In genomic region chr1:119367332-119368124, GRCh38 we compare ENCODE assay signal across 8 cellular contexts. TPM values are rescaled to one million over a fixed set of nuclear protein-coding genes. Genes with fewer than 3 reads are reported as not detected.
DNase-seq lines count a peak whose midpoint lies in the region; ATAC-seq lines count a peak whose summit lies in the region.

No MANE protein-coding gene starts in this region.

- H3K9me3 Mint-ChIP-seq in stimulated activated naive B cell treated with anti-CD40 and anti-IgM and Interleukin-4, amounts not matched to agents 10 μg/mL and 1 μg/mL and 100 μg/mL, for 72 hours = no peaks in the 10 kb centered on the region

- ATAC-seq in HG02885 (IDR thresholded peaks at IDR 0.05; ENCODE audit: poor library complexity, unreplicated experiment) (peak; percentile 48), left cardiac atrium (peak; percentile 49 to 50), HG03139 (IDR thresholded peaks at IDR 0.05; ENCODE audit: unreplicated experiment) (no peak)
- peak; percentile 71 to 72 for ATAC-seq in stimulated activated naive B cell treated with anti-CD40 and anti-IgM and Interleukin-4, amounts not matched to agents 10 μg/mL and 1 μg/mL and 100 μg/mL, for 72 hours (replicated peaks)

- no peak overlapping the region for H3K4me3 Mint-ChIP-seq in stimulated activated naive B cell treated with anti-CD40 and anti-IgM and Interleukin-4, amounts not matched to agents 10 μg/mL and 1 μg/mL and 100 μg/mL, for 72 hours

- DNase-seq in DMS114 treated with DMSO at 0.1 percent for 48 hours (lab: John Stamatoyannopoulos, UW; ENCODE audit: unreplicated experiment) (peak; percentile 34), SKM-1 treated with dmso at 0.1 percent for 144 hours (lab: John Stamatoyannopoulos, UW; ENCODE audit: unreplicated experiment) (peak; percentile 23), left cardiac atrium (no peak), islet precursor cell (no peak)
- no peak for DNase-seq in stimulated activated naive B cell treated with anti-CD40 and anti-IgM and Interleukin-4, amounts not matched to agents 10 μg/mL and 1 μg/mL and 100 μg/mL, for 72 hours
- DNase-seq in activated T-cell treated with anti-CD3 and anti-CD28 coated beads, Interleukin-2, amount 50 U/mL, for 1 hour = no peak

- no peaks in the 10 kb centered on the region for H3K4me1 Mint-ChIP-seq in stimulated activated naive B cell treated with anti-CD40 and anti-IgM and Interleukin-4, amounts not matched to agents 10 μg/mL and 1 μg/mL and 100 μg/mL, for 72 hours

- H3K27ac Mint-ChIP-seq in stimulated activated naive B cell treated with anti-CD40 and anti-IgM and Interleukin-4, amounts not matched to agents 10 μg/mL and 1 μg/mL and 100 μg/mL, for 72 hours = no peak overlapping the region

- peaks cover 13 to 15% of the 10 kb centered on the region in 2 donors for H3K27me3 Mint-ChIP-seq in stimulated activated naive B cell treated with anti-CD40 and anti-IgM and Interleukin-4, amounts not matched to agents 10 μg/mL and 1 μg/mL and 100 μg/mL, for 72 hours

- H3K36me3 Mint-ChIP-seq in stimulated activated naive B cell treated with anti-CD40 and anti-IgM and Interleukin-4, amounts not matched to agents 10 μg/mL and 1 μg/mL and 100 μg/mL, for 72 hours = no peaks in the 10 kb centered on the region

- intact Hi-C loops in left cardiac atrium (cut with DNase I) = loop anchor here in 1 of 2 donors (5.0 to 10.0 kb wide), 2 partner anchors 90 to 1143 kb away; no protein-coding TSS in a partner anchor

RNA-seq across cellular contexts. Expression of gene HAO2, which starts 1.1 kb away (rescaled TPM):
- total RNA-seq in left cardiac atrium = not detected

RNA-seq across cellular contexts. Expression of gene HSD3B2, which starts 47.4 kb away (rescaled TPM):
- not detected for total RNA-seq in left cardiac atrium

Comparison
In these comparisons a context has a peak if more than half of its experiments do, and no peak if none do; other contexts are left out.
1. DNase-seq: peak in DMS114 treated with DMSO at 0.1 percent for 48 hours (single experiment) and SKM-1 treated with dmso at 0.1 percent for 144 hours (single experiment); none in left cardiac atrium (single experiment), stimulated activated naive B cell treated with anti-CD40 and anti-IgM and Interleukin-4, amounts not matched to agents 10 μg/mL and 1 μg/mL and 100 μg/mL, for 72 hours (single experiment), activated T-cell treated with anti-CD3 and anti-CD28 coated beads, Interleukin-2, amount 50 U/mL, for 1 hour (single experiment) and islet precursor cell (single experiment).